9 cellular contexts compared by ENCODE assay signal in the genomic region with DNA sequence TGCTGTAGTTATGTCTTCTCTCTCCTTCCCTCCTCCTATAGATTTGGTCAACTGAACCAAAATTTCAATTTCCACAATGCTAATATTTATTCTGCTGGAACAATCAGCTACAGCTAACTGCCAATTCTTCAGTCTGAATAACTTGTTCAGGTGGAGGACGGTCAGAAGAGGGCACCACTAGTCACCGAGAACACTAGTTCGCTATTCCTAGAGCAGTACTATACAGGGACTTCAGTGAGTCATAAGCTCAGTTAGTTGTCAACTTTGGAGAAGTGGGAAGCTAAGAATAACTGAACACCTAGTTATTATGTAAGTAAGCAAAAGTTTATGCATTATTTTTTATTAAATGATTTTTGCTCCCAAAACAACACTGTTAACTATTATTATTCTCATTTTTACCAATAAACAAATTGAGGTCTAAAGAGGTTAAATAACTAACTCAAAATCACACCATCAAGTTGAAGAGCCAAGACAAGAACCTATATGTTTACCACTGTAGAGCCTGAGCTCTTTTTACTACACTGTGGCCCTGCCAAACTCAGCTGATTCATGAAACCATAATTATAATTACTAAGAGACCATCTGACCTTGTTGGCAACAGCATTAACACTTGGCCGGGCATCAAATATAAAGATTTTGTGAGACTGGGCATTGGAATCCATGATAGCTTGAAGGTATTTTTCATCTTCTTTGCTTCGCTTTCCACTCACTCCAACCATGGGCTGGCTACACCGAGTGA. TPM values are rescaled to one million over a fixed set of nuclear protein-coding genes. Genes with fewer than 3 reads are reported as not detected.
DNase-seq lines count a peak whose midpoint lies in the region; ATAC-seq and TF ChIP-seq lines count a peak whose summit lies in the region.
"Had no signal": no experiment of that assay in that cellular context is flagged by ENCODE, and none has a peak within 500 bp of the region (broad histone marks: within the 10 kb centered on the region; RNA-seq: fewer than 3 reads in every experiment).

No MANE protein-coding gene starts in this region.

- no peaks in the 10 kb centered on the region for H3K9me3 ChIP-seq in RWPE2 (ENCODE audit: severe bottlenecking)

- H3K4me3 ChIP-seq in GM12875 (ENCODE audit: low read depth, low read length) (no peak overlapping the region), RWPE2 (ENCODE audit: severe bottlenecking) (no peak overlapping the region), cardiac fibroblast (replicated peaks in 1 of 2; ENCODE audit: low read depth in 2 of 2, low read length in 2 of 2) (no peak overlapping the region)

- H3K4me3 Mint-ChIP-seq in natural killer cell treated with Interleukin-12 subunit alpha and Interleukin-12 subunit beta and Interleukin-15 and Interleukin-18, amount 100 ng/mL, for 72 hours: no peak overlapping the region
- H3K4me3 Mint-ChIP-seq: naive B cell had no signal

- H3K4me1 ChIP-seq in RWPE2 (ENCODE audit: insufficient read depth, poor library complexity, severe bottlenecking): no peaks in the 10 kb centered on the region

- no peaks in the 10 kb centered on the region for H3K27me3 ChIP-seq in RWPE2 (ENCODE audit: insufficient read depth, poor library complexity, severe bottlenecking)

- H3K27ac ChIP-seq in RWPE2 (ENCODE audit: poor library complexity, severe bottlenecking) (no peak overlapping the region), substantia nigra (ENCODE audit: low read depth, low read length, poor library complexity, severe bottlenecking) (no peak overlapping the region)

- 0 out of 2 replicates have a peak, but pooled peaks have one; percentile 29 for TF ChIP-seq CTCF in GM12875 (IDR thresholded peaks at IDR 0.05; ENCODE audit: borderline replicate concordance, insufficient read depth, low read depth, low read length)
- TF ChIP-seq CTCF in RWPE2 (IDR thresholded peaks at IDR 0.05; ENCODE audit: poor library complexity, severe bottlenecking): peak; percentile 65
- TF ChIP-seq CTCF in cardiac fibroblast (IDR thresholded peaks at IDR 0.05; ENCODE audit: low read depth, low read length): peak; percentile 55

- no peaks in the 10 kb centered on the region for H3K9me3 Mint-ChIP-seq in natural killer cell treated with Interleukin-12 subunit alpha and Interleukin-12 subunit beta and Interleukin-15 and Interleukin-18, amount 100 ng/mL, for 72 hours
- H3K9me3 Mint-ChIP-seq: naive B cell had no signal

- peak; percentile 35 for DNase-seq in AG08396 (ENCODE audit: low spot score)
- DNase-seq in RWPE2 (ENCODE audit: low spot score): no peak
- peak; percentile 85 to 89 for DNase-seq in cardiac fibroblast (ENCODE audit: low read depth in 2 of 2)
- peak; percentile 35 to 52 for DNase-seq in left colon
- DNase-seq in substantia nigra (lab: John Stamatoyannopoulos, UW): peak in 30 of 49 donors; percentile 1 to 65 (median 29)
- DNase-seq in natural killer cell treated with Interleukin-12 subunit alpha and Interleukin-12 subunit beta and Interleukin-15 and Interleukin-18, amount 100 ng/mL, for 72 hours (ENCODE audit: low spot score): no peak
- DNase-seq: naive B cell had no signal

- H3K4me1 Mint-ChIP-seq in natural killer cell treated with Interleukin-12 subunit alpha and Interleukin-12 subunit beta and Interleukin-15 and Interleukin-18, amount 100 ng/mL, for 72 hours (ENCODE audit: low read depth in 2 of 2): no peaks in the 10 kb centered on the region
- H3K4me1 Mint-ChIP-seq: naive B cell had no signal

- H3K36me3 Mint-ChIP-seq in natural killer cell treated with Interleukin-12 subunit alpha and Interleukin-12 subunit beta and Interleukin-15 and Interleukin-18, amount 100 ng/mL, for 72 hours: peaks cover 6% of the 10 kb centered on the region

- ATAC-seq in HG03565 (IDR thresholded peaks at IDR 0.05; ENCODE audit: unreplicated experiment): peak; percentile 58
- ATAC-seq in RWPE2 (ENCODE audit: low read depth): peak; percentile 82
- ATAC-seq in left colon: peak; percentile 92
- no peak for ATAC-seq in natural killer cell treated with Interleukin-12 subunit alpha and Interleukin-12 subunit beta and Interleukin-15 and Interleukin-18, amount 100 ng/mL, for 72 hours

- H3K27me3 Mint-ChIP-seq in natural killer cell treated with Interleukin-12 subunit alpha and Interleukin-12 subunit beta and Interleukin-15 and Interleukin-18, amount 100 ng/mL, for 72 hours: no peaks in the 10 kb centered on the region
- H3K27me3 Mint-ChIP-seq: naive B cell had no signal

- no peak overlapping the region for H3K27ac Mint-ChIP-seq in natural killer cell treated with Interleukin-12 subunit alpha and Interleukin-12 subunit beta and Interleukin-15 and Interleukin-18, amount 100 ng/mL, for 72 hours

- intact Hi-C loops in left colon (cut with DNase I, micrococcal nuclease): loop anchor here in 1 of 2 donors (10.0 kb wide), 2 partner anchors 506 to 576 kb away; no protein-coding TSS in a partner anchor

- H3K36me3 ChIP-seq in RWPE2 (ENCODE audit: low read depth): peaks cover 55% of the 10 kb centered on the region

RNA-seq across cellular contexts. Expression of gene CEP57, which starts 59.0 kb away (rescaled TPM):
- total RNA-seq in left colon: 10 to 100 TPM; 29.4 to 31.7 TPM
- total RNA-seq in natural killer cell treated with Interleukin-12 subunit alpha and Interleukin-12 subunit beta and Interleukin-15 and Interleukin-18, amount 100 ng/mL, for 72 hours: 10 to 100 TPM; 35.0 to 52.0 TPM

RNA-seq across cellular contexts. Expression of gene FAM76B, which starts 59.7 kb away (rescaled TPM):
- total RNA-seq in left colon: 10 to 100 TPM; 14.5 to 16.8 TPM
- 10 to 100 TPM; 34.6 to 35.3 TPM for total RNA-seq in natural killer cell treated with Interleukin-12 subunit alpha and Interleukin-12 subunit beta and Interleukin-15 and Interleukin-18, amount 100 ng/mL, for 72 hours

Comparison
In these comparisons a context has a peak if more than half of its experiments do, and no peak if none do; other contexts are left out.
1. DNase-seq: peak in AG08396 (single experiment), cardiac fibroblast (2 of 2), left colon (2 of 2) and substantia nigra (30 of 49); none in RWPE2 (single experiment) and natural killer cell treated with Interleukin-12 subunit alpha and Interleukin-12 subunit beta and Interleukin-15 and Interleukin-18, amount 100 ng/mL, for 72 hours (single experiment).
2. ATAC-seq: peak in HG03565 (single experiment), RWPE2 (single experiment) and left colon (single experiment); none in natural killer cell treated with Interleukin-12 subunit alpha and Interleukin-12 subunit beta and Interleukin-15 and Interleukin-18, amount 100 ng/mL, for 72 hours (0 of 2).
3. Peak in every context shown above with its lines, with median percentiles within 50 percentile points of each other: CTCF ChIP-seq.